ENCODE assay signal across 23 cellular contexts in genomic region chr4:186653973-186654372, GRCh38.
"Had no signal": no experiment of that assay in that cellular context is flagged by ENCODE, and none has a peak within 500 bp of the region (broad histone marks: within the 10 kb centered on the region; RNA-seq: fewer than 3 reads in every experiment).

No MANE protein-coding gene starts in this region.

- H3K4me1 ChIP-seq: upper lobe of right lung had no signal

- H3K27ac ChIP-seq: gastroesophageal sphincter, heart right ventricle, upper lobe of right lung had no signal

- H3K27me3 ChIP-seq: gastroesophageal sphincter, upper lobe of right lung had no signal

- H3K4me3 ChIP-seq: gastroesophageal sphincter, heart right ventricle, upper lobe of right lung had no signal

- H3K9me3 Mint-ChIP-seq: central memory CD8-positive, alpha-beta T cell; memory B cell had no signal

- H3K27ac Mint-ChIP-seq: activated T-cell treated with anti-CD3 and anti-CD28 coated beads, Interleukin-2, amount 50 U/mL, for 72 hours; immature natural killer cell; memory B cell; natural killer cell treated with Interleukin-12 subunit alpha and Interleukin-12 subunit beta and Interleukin-15 and Interleukin-18, amount 100 ng/mL, for 72 hours; stimulated activated naive B cell treated with anti-CD40 and anti-IgM and Interleukin-4, amounts not matched to agents 10 μg/mL and 1 μg/mL and 100 μg/mL, for 72 hours had no signal

- ATAC-seq: activated T-cell treated with anti-CD3 and anti-CD28 coated beads, Interleukin-2, amount 50 U/mL, for 72 hours; esophagus mucosa; gastroesophageal sphincter; heart right ventricle; natural killer cell treated with Interleukin-12 subunit alpha and Interleukin-12 subunit beta and Interleukin-15 and Interleukin-18, amount 100 ng/mL, for 72 hours; stimulated activated naive B cell treated with anti-CD40 and anti-IgM and Interleukin-4, amounts not matched to agents 10 μg/mL and 1 μg/mL and 100 μg/mL, for 72 hours; upper lobe of right lung had no signal

- H3K27me3 Mint-ChIP-seq: central memory CD8-positive, alpha-beta T cell; memory B cell; natural killer cell treated with Interleukin-12 subunit alpha and Interleukin-12 subunit beta and Interleukin-15 and Interleukin-18, amount 100 ng/mL, for 72 hours; stimulated activated naive B cell treated with anti-CD40 and anti-IgM and Interleukin-4, amounts not matched to agents 10 μg/mL and 1 μg/mL and 100 μg/mL, for 72 hours had no signal

- H3K4me1 Mint-ChIP-seq: central memory CD8-positive, alpha-beta T cell; immature natural killer cell; memory B cell; stimulated activated naive B cell treated with anti-CD40 and anti-IgM and Interleukin-4, amounts not matched to agents 10 μg/mL and 1 μg/mL and 100 μg/mL, for 72 hours had no signal

- H3K36me3 ChIP-seq: gastroesophageal sphincter had no signal

- H3K4me3 Mint-ChIP-seq: activated T-cell treated with anti-CD3 and anti-CD28 coated beads, Interleukin-2, amount 50 U/mL, for 72 hours; central memory CD8-positive, alpha-beta T cell; immature natural killer cell; memory B cell; natural killer cell treated with Interleukin-12 subunit alpha and Interleukin-12 subunit beta and Interleukin-15 and Interleukin-18, amount 100 ng/mL, for 72 hours; stimulated activated naive B cell treated with anti-CD40 and anti-IgM and Interleukin-4, amounts not matched to agents 10 μg/mL and 1 μg/mL and 100 μg/mL, for 72 hours had no signal

- H3K36me3 Mint-ChIP-seq: immature natural killer cell; memory B cell; natural killer cell treated with Interleukin-12 subunit alpha and Interleukin-12 subunit beta and Interleukin-15 and Interleukin-18, amount 100 ng/mL, for 72 hours; stimulated activated naive B cell treated with anti-CD40 and anti-IgM and Interleukin-4, amounts not matched to agents 10 μg/mL and 1 μg/mL and 100 μg/mL, for 72 hours had no signal

- DNase-seq: activated CD4-positive, alpha-beta T cell treated with anti-CD3 and anti-CD28 coated beads, Interleukin-2, amount 50 U/mL, for 4 hours; activated CD4-positive, CD25-positive, alpha-beta regulatory T cell treated with anti-CD3 and anti-CD28 coated beads, Interleukin-2, amount 50 U/mL, for 72 hours; activated effector memory CD4-positive, alpha-beta T cell treated with anti-CD3 and anti-CD28 coated beads, Interleukin-2, amount 50 U/mL, for 16 hours; activated naive CD4-positive, alpha-beta T cell treated with anti-CD3 and anti-CD28 coated beads, Interleukin-2, amount 50 U/mL, for 16 hours; activated T-cell treated with anti-CD3 and anti-CD28 coated beads, Interleukin-2, amount 50 U/mL, for 72 hours; aorta; cortex of kidney; effector CD4-positive, alpha-beta T cell; heart right ventricle; immature natural killer cell; kidney glomerular epithelial cell; nucleus accumbens; posterior cingulate gyrus; retina; stimulated activated naive B cell treated with anti-CD40 and anti-IgM and Interleukin-4, amounts not matched to agents 10 μg/mL and 1 μg/mL and 100 μg/mL, for 72 hours; T-helper 1 cell; T-helper 9 cell; upper lobe of right lung had no signal

- H3K9me3 ChIP-seq: gastroesophageal sphincter, heart right ventricle, upper lobe of right lung had no signal
